8 cellular contexts compared by ENCODE assay signal in the genomic region with DNA sequence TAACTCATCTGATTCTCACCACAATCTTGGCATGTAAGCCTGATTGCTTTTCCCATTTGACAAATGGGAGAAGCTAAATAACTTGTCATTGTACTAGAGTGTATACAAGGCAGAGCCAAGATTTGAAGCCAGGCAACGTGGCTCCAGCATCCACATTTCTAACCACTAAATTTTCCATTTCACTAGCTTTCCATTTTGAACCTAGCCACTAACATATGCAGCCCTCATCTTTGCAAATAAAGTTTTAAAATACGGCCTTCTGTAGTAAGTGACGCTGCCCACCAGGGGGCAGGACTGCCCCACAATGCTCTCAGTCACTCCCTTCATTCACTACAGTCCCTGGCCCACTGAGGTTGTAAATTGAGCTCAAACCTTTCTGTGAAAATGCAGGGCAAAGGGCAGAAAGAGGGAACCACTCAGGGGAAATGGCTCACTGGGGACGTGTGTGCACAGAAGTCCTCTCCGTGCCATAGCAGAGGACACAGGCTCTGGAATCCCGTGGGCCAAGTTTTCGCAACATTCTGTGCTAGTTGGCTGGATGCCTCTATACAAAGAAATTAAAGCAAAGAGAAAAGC.
DNase-seq lines count a peak whose midpoint lies in the region; ATAC-seq and TF ChIP-seq lines count a peak whose summit lies in the region.

No MANE protein-coding gene starts in this region.

- H3K36me3 ChIP-seq in hepatocyte (replicated peaks; ENCODE audit: insufficient read depth, low read depth) = no peaks in the 10 kb centered on the region

- H3K4me1 ChIP-seq in hepatocyte (ENCODE audit: insufficient read depth) = peaks cover 16% of the 10 kb centered on the region

- H2AFZ ChIP-seq in hepatocyte = no peak overlapping the region

- WGBS in hepatocyte (ENCODE audit: low lambda C conversion rate, missing lambda C conversion rate) = 21% methylated on average over 7 of the region's 7 CpGs

- no peaks in the 10 kb centered on the region for H3K79me2 ChIP-seq in hepatocyte

- H3K4me3 ChIP-seq in hepatocyte = no peak overlapping the region

- peak; percentile 84 for DNase-seq in DMS 273 (lab: John Stamatoyannopoulos, UW; ENCODE audit: unreplicated experiment)
- DNase-seq in GM19240 (ENCODE audit: insufficient read length, low spot score) = peak; percentile 26
- DNase-seq in NOMO-1 treated with DMSO at 0.1 percent for 48 hours (lab: John Stamatoyannopoulos, UW; ENCODE audit: unreplicated experiment) = peak; percentile 71
- DNase-seq in anterior cingulate cortex (lab: John Stamatoyannopoulos, UW) = peak in 48 of 58 donors; percentile 6 to 72 (median 36)
- DNase-seq in hepatocyte (ENCODE audit: low spot score) = peak; percentile 89
- peak; percentile 82 for DNase-seq in renal cortical epithelial cell (ENCODE audit: low read depth)
- no peak for DNase-seq in NCI-H1048 (lab: John Stamatoyannopoulos, UW)

- H3K27me3 ChIP-seq in hepatocyte = no peaks in the 10 kb centered on the region

- H3K27ac ChIP-seq in hepatocyte = peak overlapping the region; percentile 91

- peak overlapping the region; percentile 45 for H3K4me2 ChIP-seq in hepatocyte

- H3K9me2 ChIP-seq in hepatocyte (replicated peaks; ENCODE audit: insufficient read depth) = no peaks in the 10 kb centered on the region

- no peaks in the 10 kb centered on the region for H3K9me3 ChIP-seq in hepatocyte (ENCODE audit: low read depth)

- peak; percentile 97 for TF ChIP-seq CTCF in hepatocyte (IDR thresholded peaks at IDR 0.05; ENCODE audit: poor library complexity)

- peak; percentile 80 for ATAC-seq in HG03442 (IDR thresholded peaks at IDR 0.05; ENCODE audit: unreplicated experiment)

- H4K20me1 ChIP-seq in hepatocyte (ENCODE audit: insufficient read depth, poor library complexity, severe bottlenecking) = no peaks in the 10 kb centered on the region
